Comparison of ENCODE assay signal across 9 cellular contexts in the genomic region with DNA sequence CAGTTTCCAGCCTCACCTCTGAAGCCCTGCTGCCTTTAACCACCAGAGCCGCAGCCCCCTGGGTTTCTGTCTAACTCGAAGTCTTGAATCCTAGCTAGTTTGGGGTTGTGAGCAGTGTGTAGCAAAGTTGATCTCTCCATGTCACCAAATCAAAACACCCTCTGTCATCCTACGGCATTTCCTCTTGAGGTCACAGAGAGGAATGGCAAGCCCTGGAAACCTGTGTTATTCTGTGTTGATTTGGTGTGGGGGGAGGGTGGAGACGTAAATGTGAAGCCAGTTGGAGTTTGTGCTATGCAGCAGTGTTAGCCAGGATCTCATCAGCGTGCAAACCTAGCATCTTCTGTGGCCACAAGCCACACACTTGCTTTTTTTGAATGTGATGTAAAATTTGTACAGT.
"Had no signal": no experiment of that assay in that cellular context is flagged by ENCODE, and none has a peak within 500 bp of the region (broad histone marks: within the 10 kb centered on the region; RNA-seq: fewer than 3 reads in every experiment).

No MANE protein-coding gene starts in this region.

- H3K27me3 Mint-ChIP-seq: IgD-negative memory B cell had no signal

- H3K9me3 Mint-ChIP-seq: HFFc6 had no signal

- H3K4me3 ChIP-seq: GM23248, HAP-1 had no signal

- H3K36me3 ChIP-seq: HAP-1 had no signal

- H3K27ac ChIP-seq: GM23248, HL-60 had no signal

- ATAC-seq: HCT116, HepG2 had no signal

- H3K9me3 ChIP-seq: HAP-1 had no signal

- H3K4me1 ChIP-seq: HAP-1 had no signal

- H3K4me3 Mint-ChIP-seq: HFFc6, IgD-negative memory B cell had no signal

- DNase-seq: GM23248, GOT3, H7, HFFc6 had no signal

- H3K27ac Mint-ChIP-seq: HFFc6, IgD-negative memory B cell had no signal

- H3K9ac ChIP-seq: GM23248 had no signal
